Comparison of ENCODE assay signal across 17 cellular contexts in genomic region chr2:144094408-144095151, GRCh38.
DNase-seq lines count a peak whose midpoint lies in the region; ATAC-seq, FAIRE-seq and TF ChIP-seq lines count a peak whose summit lies in the region.
"Had no signal": no experiment of that assay in that cellular context is flagged by ENCODE, and none has a peak within 500 bp of the region (broad histone marks: within the 10 kb centered on the region; RNA-seq: fewer than 3 reads in every experiment).

No MANE protein-coding gene starts in this region.

- TF ChIP-seq CTCF in natural killer cell (IDR thresholded peaks at IDR 0.05) = no peak

- peaks cover 27% of the 10 kb centered on the region for H3K36me3 Mint-ChIP-seq in activated T-cell treated with anti-CD3 and anti-CD28 coated beads, Interleukin-2, amount 50 U/mL, for 24 hours (ENCODE audit: low read depth)
- H3K36me3 Mint-ChIP-seq in natural killer cell treated with Interleukin-12 subunit alpha and Interleukin-12 subunit beta and Interleukin-15 and Interleukin-18, amount 100 ng/mL, for 72 hours = peaks cover 39% of the 10 kb centered on the region
- H3K36me3 Mint-ChIP-seq in natural killer cell = peaks cover 20% of the 10 kb centered on the region
- H3K36me3 Mint-ChIP-seq in stimulated activated effector memory CD8-positive, alpha-beta T cell treated with anti-CD3 and anti-CD28 coated beads, Interleukin-12 subunit alpha, Interleukin-12 subunit beta, amount 100 ng/mL, for 72 hours = peaks cover 21% of the 10 kb centered on the region

- H3K27me3 Mint-ChIP-seq in activated T-cell treated with anti-CD3 and anti-CD28 coated beads, Interleukin-2, amount 50 U/mL, for 24 hours = no peaks in the 10 kb centered on the region
- H3K27me3 Mint-ChIP-seq in natural killer cell treated with Interleukin-12 subunit alpha and Interleukin-12 subunit beta and Interleukin-15 and Interleukin-18, amount 100 ng/mL, for 72 hours = no peaks in the 10 kb centered on the region
- H3K27me3 Mint-ChIP-seq in natural killer cell (ENCODE audit: low read depth in 2 of 2) = no peaks in the 10 kb centered on the region
- H3K27me3 Mint-ChIP-seq: B cell had no signal

- peaks cover 29% of the 10 kb centered on the region for H3K4me1 Mint-ChIP-seq in activated T-cell treated with anti-CD3 and anti-CD28 coated beads, Interleukin-2, amount 50 U/mL, for 24 hours (ENCODE audit: low read depth)
- H3K4me1 Mint-ChIP-seq in natural killer cell treated with Interleukin-12 subunit alpha and Interleukin-12 subunit beta and Interleukin-15 and Interleukin-18, amount 100 ng/mL, for 72 hours (ENCODE audit: low read depth in 2 of 2) = peaks cover 20 to 42% of the 10 kb centered on the region in 2 donors
- peaks cover 20 to 27% of the 10 kb centered on the region in 2 donors for H3K4me1 Mint-ChIP-seq in natural killer cell
- peaks cover 43% of the 10 kb centered on the region for H3K4me1 Mint-ChIP-seq in stimulated activated effector memory CD8-positive, alpha-beta T cell treated with anti-CD3 and anti-CD28 coated beads, Interleukin-12 subunit alpha, Interleukin-12 subunit beta, amount 100 ng/mL, for 72 hours
- H3K4me1 Mint-ChIP-seq: H9 had no signal

- peak; percentile 31 for FAIRE-seq in GM19239 (lab: Jason Lieb, UNC)
- FAIRE-seq: GM12878, H1, HepG2 had no signal

- ATAC-seq in natural killer cell treated with Interleukin-12 subunit alpha and Interleukin-12 subunit beta and Interleukin-15 and Interleukin-18, amount 100 ng/mL, for 72 hours = no peak
- ATAC-seq in natural killer cell (no peak), HG03175 (IDR thresholded peaks at IDR 0.05; ENCODE audit: unreplicated experiment) (no peak)
- peak; percentile 50 for ATAC-seq in stimulated activated effector memory CD8-positive, alpha-beta T cell treated with anti-CD3 and anti-CD28 coated beads, Interleukin-12 subunit alpha, Interleukin-12 subunit beta, amount 100 ng/mL, for 72 hours
- ATAC-seq: CD8-positive, alpha-beta T cell; GM12878; HepG2 had no signal

- intact Hi-C loops in natural killer cell (cut with micrococcal nuclease) = no loop called here

- peaks cover 24% of the 10 kb centered on the region for H3K9me3 Mint-ChIP-seq in activated T-cell treated with anti-CD3 and anti-CD28 coated beads, Interleukin-2, amount 50 U/mL, for 24 hours
- H3K9me3 Mint-ChIP-seq in natural killer cell treated with Interleukin-12 subunit alpha and Interleukin-12 subunit beta and Interleukin-15 and Interleukin-18, amount 100 ng/mL, for 72 hours = peaks cover 6% of the 10 kb centered on the region
- H3K9me3 Mint-ChIP-seq in natural killer cell = peaks cover 3 to 5% of the 10 kb centered on the region in 2 donors
- peaks cover 15% of the 10 kb centered on the region for H3K9me3 Mint-ChIP-seq in stimulated activated effector memory CD8-positive, alpha-beta T cell treated with anti-CD3 and anti-CD28 coated beads, Interleukin-12 subunit alpha, Interleukin-12 subunit beta, amount 100 ng/mL, for 72 hours

- no peak for DNase-seq in activated T-cell treated with anti-CD3 and anti-CD28 coated beads, Interleukin-2, amount 50 U/mL, for 24 hours
- DNase-seq in activated T-cell treated with anti-CD3 and anti-CD28 coated beads, Interleukin-2, amount 50 U/mL, for 48 hours = no peak
- no peak for DNase-seq in natural killer cell treated with Interleukin-12 subunit alpha and Interleukin-12 subunit beta and Interleukin-15 and Interleukin-18, amount 100 ng/mL, for 72 hours (ENCODE audit: low spot score)
- DNase-seq in natural killer cell (no peak), GM19239 (ENCODE audit: insufficient read length, low spot score) (no peak)
- DNase-seq in stimulated activated effector memory CD8-positive, alpha-beta T cell treated with anti-CD3 and anti-CD28 coated beads, Interleukin-12 subunit alpha, Interleukin-12 subunit beta, amount 100 ng/mL, for 72 hours (ENCODE audit: low spot score in 2 of 2) = no peak
- DNase-seq: 8988T; Calu3; CD8-positive, alpha-beta T cell; DMS79 treated with DMSO at 0.1 percent for 48 hours; GF-D8; H9 had no signal

- peak overlapping the region; percentile 63 for H3K27ac Mint-ChIP-seq in activated T-cell treated with anti-CD3 and anti-CD28 coated beads, Interleukin-2, amount 50 U/mL, for 24 hours
- peak overlapping the region; percentile 31 to 48 for H3K27ac Mint-ChIP-seq in natural killer cell treated with Interleukin-12 subunit alpha and Interleukin-12 subunit beta and Interleukin-15 and Interleukin-18, amount 100 ng/mL, for 72 hours
- H3K27ac Mint-ChIP-seq in natural killer cell = no peak overlapping the region
- H3K27ac Mint-ChIP-seq in stimulated activated effector memory CD8-positive, alpha-beta T cell treated with anti-CD3 and anti-CD28 coated beads, Interleukin-12 subunit alpha, Interleukin-12 subunit beta, amount 100 ng/mL, for 72 hours = peak overlapping the region; percentile 77
- H3K27ac Mint-ChIP-seq: B cell; CD8-positive, alpha-beta T cell had no signal

- H3K4me3 Mint-ChIP-seq in activated T-cell treated with anti-CD3 and anti-CD28 coated beads, Interleukin-2, amount 50 U/mL, for 24 hours = no peak overlapping the region
- H3K4me3 Mint-ChIP-seq in natural killer cell treated with Interleukin-12 subunit alpha and Interleukin-12 subunit beta and Interleukin-15 and Interleukin-18, amount 100 ng/mL, for 72 hours = peak overlapping the region; percentile 40
- no peak overlapping the region for H3K4me3 Mint-ChIP-seq in natural killer cell
- no peak overlapping the region for H3K4me3 Mint-ChIP-seq in stimulated activated effector memory CD8-positive, alpha-beta T cell treated with anti-CD3 and anti-CD28 coated beads, Interleukin-12 subunit alpha, Interleukin-12 subunit beta, amount 100 ng/mL, for 72 hours
- H3K4me3 Mint-ChIP-seq: B cell; CD8-positive, alpha-beta T cell; H9 had no signal

Comparison
In these comparisons a context has a peak if more than half of its experiments do, and no peak if none do; other contexts are left out.
1. H3K27ac Mint-ChIP-seq: peak in activated T-cell treated with anti-CD3 and anti-CD28 coated beads, Interleukin-2, amount 50 U/mL, for 24 hours (single experiment), natural killer cell treated with Interleukin-12 subunit alpha and Interleukin-12 subunit beta and Interleukin-15 and Interleukin-18, amount 100 ng/mL, for 72 hours (2 of 2) and stimulated activated effector memory CD8-positive, alpha-beta T cell treated with anti-CD3 and anti-CD28 coated beads, Interleukin-12 subunit alpha, Interleukin-12 subunit beta, amount 100 ng/mL, for 72 hours (single experiment); none in natural killer cell (0 of 2).